11 cellular contexts compared by ENCODE assay signal in the genomic region with DNA sequence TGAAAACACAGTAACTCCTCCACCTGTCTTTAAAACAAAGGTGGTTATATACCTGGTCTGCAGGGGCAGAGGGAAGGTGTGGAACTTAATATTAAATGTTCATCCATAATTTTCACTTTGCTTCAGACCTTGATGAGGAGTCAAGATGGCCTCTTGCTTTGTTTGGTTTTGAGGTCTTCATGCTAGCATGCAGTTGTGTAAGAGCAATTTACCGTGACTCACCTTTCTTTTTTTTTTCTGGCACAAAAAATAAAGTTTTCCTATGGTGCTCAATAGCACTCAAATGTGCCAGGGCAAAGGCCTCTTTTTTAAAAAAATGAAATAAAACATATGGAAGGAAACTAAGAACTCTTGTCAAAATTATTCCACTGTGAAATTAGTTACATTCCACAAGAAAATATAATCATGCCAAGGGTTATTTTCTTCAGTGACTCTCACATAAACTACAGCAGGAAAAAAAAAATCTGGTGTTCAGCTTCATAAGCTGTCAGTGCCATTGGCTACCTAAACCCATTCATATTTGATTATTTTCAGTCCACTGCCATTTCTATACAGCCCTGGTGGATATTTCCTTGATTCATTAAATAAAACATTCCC.
DNase-seq lines count a peak whose midpoint lies in the region; ATAC-seq and TF ChIP-seq lines count a peak whose summit lies in the region.
"Had no signal": no experiment of that assay in that cellular context is flagged by ENCODE, and none has a peak within 500 bp of the region (broad histone marks: within the 10 kb centered on the region; RNA-seq: fewer than 3 reads in every experiment).

No MANE protein-coding gene starts in this region.

- TF ChIP-seq CTCF in Calu3 (IDR thresholded peaks at IDR 0.05; ENCODE audit: unreplicated experiment) (no peak), epithelial cell of esophagus (IDR thresholded peaks at IDR 0.05; ENCODE audit: insufficient read depth, low read depth, low read length, missing control alignments) (no peak), coronary artery (IDR thresholded peaks at IDR 0.05) (no peak)

- H3K4me3 Mint-ChIP-seq in Calu3 (ENCODE audit: low read depth, unreplicated experiment), result no peak overlapping the region
- H3K4me3 Mint-ChIP-seq: naive thymus-derived CD4-positive, alpha-beta T cell had no signal

- CTCF ChIA-PET in Calu3 (lab: Charles Lee), result no interaction called here

- H3K4me3 ChIP-seq in epithelial cell of esophagus (ENCODE audit: low read length) (no peak overlapping the region), coronary artery (no peak overlapping the region)

- BruUV-seq in Calu3 (replicated peaks; lab: Mats Ljungman, UMichigan), result no TSS peak

- H3K4me1 Mint-ChIP-seq in Calu3 (ENCODE audit: low read depth, unreplicated experiment), result peaks cover 36% of the 10 kb centered on the region
- H3K4me1 Mint-ChIP-seq: naive thymus-derived CD4-positive, alpha-beta T cell had no signal

- H3K36me3 Mint-ChIP-seq in Calu3 (ENCODE audit: insufficient read depth, unreplicated experiment), result peaks cover 10% of the 10 kb centered on the region
- H3K36me3 Mint-ChIP-seq: naive thymus-derived CD4-positive, alpha-beta T cell had no signal

- peaks cover 8% of the 10 kb centered on the region for H3K9me3 Mint-ChIP-seq in Calu3 (ENCODE audit: low read depth, unreplicated experiment)

- H3K27ac ChIP-seq in coronary artery, result no peak overlapping the region

- no peaks in the 10 kb centered on the region for H3K27me3 Mint-ChIP-seq in Calu3 (ENCODE audit: unreplicated experiment)

- intact Hi-C loops in Calu3 (cut with micrococcal nuclease; ENCODE audit: unreplicated experiment), result loop anchor here (5.0 kb wide), 1 partner anchor 48 kb away; no protein-coding TSS in a partner anchor

- peak; percentile 6 for ATAC-seq in GM21576 (IDR thresholded peaks at IDR 0.05; ENCODE audit: unreplicated experiment)
- ATAC-seq in HG03460 (IDR thresholded peaks at IDR 0.05; ENCODE audit: unreplicated experiment), result peak; percentile 9
- ATAC-seq: naive thymus-derived CD4-positive, alpha-beta T cell had no signal

- DNase-seq in Calu3, result no peak
- DNase-seq in epithelial cell of esophagus (ENCODE audit: low read depth), result peak; percentile 71
- no peak for DNase-seq in coronary artery (ENCODE audit: low spot score)
- DNase-seq in activated CD8-positive, alpha-beta memory T cell treated with anti-CD3 and anti-CD28 coated beads, Interleukin-2, amount 50 U/mL, for 4 hours, result no peak
- no peak for DNase-seq in NCI-H69 (lab: John Stamatoyannopoulos, UW)
- no peak for DNase-seq in stimulated activated CD4-positive, alpha-beta T cell treated with anti-CD3 and anti-CD28 coated beads, Interleukin-2, amount 100 ng/mL, for 24 hours
- DNase-seq: DMS153; naive thymus-derived CD4-positive, alpha-beta T cell; stimulated activated CD8-positive, alpha-beta memory T cell treated with anti-CD3 and anti-CD28 coated beads, Interleukin-4, amount 100 ng/mL, for 48 hours had no signal

- peak overlapping the region; percentile 90 for H3K27ac Mint-ChIP-seq in Calu3 (ENCODE audit: unreplicated experiment)
- H3K27ac Mint-ChIP-seq: naive thymus-derived CD4-positive, alpha-beta T cell had no signal
